15 cellular contexts compared by ENCODE assay signal in genomic region chr2:38473333-38474005, GRCh38.
DNase-seq lines count a peak whose midpoint lies in the region; ATAC-seq, FAIRE-seq and TF ChIP-seq lines count a peak whose summit lies in the region.
"Had no signal": no experiment of that assay in that cellular context is flagged by ENCODE, and none has a peak within 500 bp of the region (broad histone marks: within the 10 kb centered on the region; RNA-seq: fewer than 3 reads in every experiment).

No MANE protein-coding gene starts in this region.

- H3K9me3 Mint-ChIP-seq in activated CD8-positive, alpha-beta T cell treated with anti-CD3 and anti-CD28 coated beads for 36 hours = no peaks in the 10 kb centered on the region
- no peaks in the 10 kb centered on the region for H3K9me3 Mint-ChIP-seq in activated CD8-positive, alpha-beta T cell treated with anti-CD3 and anti-CD28 coated beads, Interleukin-2, amount 10 ng/mL, durations not matched to agents 7 days and 5 days (ENCODE audit: insufficient read depth)
- no peaks in the 10 kb centered on the region for H3K9me3 Mint-ChIP-seq in activated B cell treated with CpG ODN at 0.5 μM for 24 hours
- no peaks in the 10 kb centered on the region for H3K9me3 Mint-ChIP-seq in stimulated activated effector memory CD8-positive, alpha-beta T cell treated with anti-CD3 and anti-CD28 coated beads, Interleukin-12 subunit alpha, Interleukin-12 subunit beta, amount 100 ng/mL, for 72 hours
- H3K9me3 Mint-ChIP-seq: CD4-positive, alpha-beta memory T cell had no signal

- H3K36me3 Mint-ChIP-seq in activated CD8-positive, alpha-beta T cell treated with anti-CD3 and anti-CD28 coated beads for 36 hours (ENCODE audit: low read depth) = no peaks in the 10 kb centered on the region
- H3K36me3 Mint-ChIP-seq in activated CD8-positive, alpha-beta T cell treated with anti-CD3 and anti-CD28 coated beads, Interleukin-2, amount 10 ng/mL, durations not matched to agents 7 days and 5 days (ENCODE audit: low read depth) = no peaks in the 10 kb centered on the region
- no peaks in the 10 kb centered on the region for H3K36me3 Mint-ChIP-seq in activated B cell treated with CpG ODN at 0.5 μM for 24 hours (ENCODE audit: low read depth)
- H3K36me3 Mint-ChIP-seq in stimulated activated effector memory CD8-positive, alpha-beta T cell treated with anti-CD3 and anti-CD28 coated beads, Interleukin-12 subunit alpha, Interleukin-12 subunit beta, amount 100 ng/mL, for 72 hours = no peaks in the 10 kb centered on the region
- H3K36me3 Mint-ChIP-seq: CD4-positive, alpha-beta memory T cell had no signal

- TF ChIP-seq CTCF in activated CD8-positive, alpha-beta T cell treated with anti-CD3 and anti-CD28 coated beads for 36 hours (IDR thresholded peaks at IDR 0.05) = no peak
- no peak for TF ChIP-seq CTCF in activated B cell treated with CpG ODN at 0.5 μM for 24 hours (IDR thresholded peaks at IDR 0.05)

- CTCF ChIA-PET in activated CD8-positive, alpha-beta T cell treated with anti-CD3 and anti-CD28 coated beads for 36 hours (lab: Charles Lee) = interaction anchor here (1.0 to 2.4 kb wide), 4 partner anchors 8 to 157 kb away, joined by 3 to 9 read pairs (median 8); no protein-coding TSS in a partner anchor
- CTCF ChIA-PET in activated CD8-positive, alpha-beta T cell treated with anti-CD3 and anti-CD28 coated beads, Interleukin-2, amount 10 ng/mL, durations not matched to agents 7 days and 5 days (lab: Charles Lee) = interaction anchor here (1.6 to 1.7 kb wide), 2 partner anchors 35 to 158 kb away, joined by 7 to 10 read pairs; no protein-coding TSS in a partner anchor
- CTCF ChIA-PET in activated B cell treated with CpG ODN at 0.5 μM for 24 hours (lab: Charles Lee) = interaction anchor here (0.9 kb wide), 1 partner anchor 35 kb away, joined by 3 read pairs; no protein-coding TSS in a partner anchor

- no peak overlapping the region for H3K4me3 Mint-ChIP-seq in activated CD8-positive, alpha-beta T cell treated with anti-CD3 and anti-CD28 coated beads for 36 hours
- H3K4me3 Mint-ChIP-seq in activated CD8-positive, alpha-beta T cell treated with anti-CD3 and anti-CD28 coated beads, Interleukin-2, amount 10 ng/mL, durations not matched to agents 7 days and 5 days = no peak overlapping the region
- H3K4me3 Mint-ChIP-seq in activated B cell treated with CpG ODN at 0.5 μM for 24 hours = no peak overlapping the region
- H3K4me3 Mint-ChIP-seq in stimulated activated effector memory CD8-positive, alpha-beta T cell treated with anti-CD3 and anti-CD28 coated beads, Interleukin-12 subunit alpha, Interleukin-12 subunit beta, amount 100 ng/mL, for 72 hours = peak overlapping the region; percentile 28

- POLR2A ChIA-PET in activated CD8-positive, alpha-beta T cell treated with anti-CD3 and anti-CD28 coated beads for 36 hours (lab: Charles Lee) = no interaction called here
- POLR2A ChIA-PET in activated CD8-positive, alpha-beta T cell treated with anti-CD3 and anti-CD28 coated beads, Interleukin-2, amount 10 ng/mL, durations not matched to agents 7 days and 5 days (lab: Charles Lee) = no interaction called here
- POLR2A ChIA-PET in activated B cell treated with CpG ODN at 0.5 μM for 24 hours (lab: Charles Lee) = no interaction called here

- peak; percentile 28 for ATAC-seq in activated CD8-positive, alpha-beta T cell treated with anti-CD3 and anti-CD28 coated beads for 36 hours
- no peak for ATAC-seq in activated CD8-positive, alpha-beta T cell treated with anti-CD3 and anti-CD28 coated beads, Interleukin-2, amount 10 ng/mL, durations not matched to agents 7 days and 5 days
- no peak for ATAC-seq in activated B cell treated with CpG ODN at 0.5 μM for 24 hours (ENCODE audit: low read depth)
- ATAC-seq in stimulated activated effector memory CD8-positive, alpha-beta T cell treated with anti-CD3 and anti-CD28 coated beads, Interleukin-12 subunit alpha, Interleukin-12 subunit beta, amount 100 ng/mL, for 72 hours = peak; percentile 52
- ATAC-seq: A549 had no signal

- intact Hi-C loops in activated CD8-positive, alpha-beta T cell treated with anti-CD3 and anti-CD28 coated beads for 36 hours (cut with micrococcal nuclease) = no loop called here
- intact Hi-C loops in activated B cell treated with CpG ODN at 0.5 μM for 24 hours (cut with micrococcal nuclease) = no loop called here

- peaks cover 19% of the 10 kb centered on the region for H3K27me3 Mint-ChIP-seq in activated CD8-positive, alpha-beta T cell treated with anti-CD3 and anti-CD28 coated beads for 36 hours
- peaks cover 11% of the 10 kb centered on the region for H3K27me3 Mint-ChIP-seq in activated CD8-positive, alpha-beta T cell treated with anti-CD3 and anti-CD28 coated beads, Interleukin-2, amount 10 ng/mL, durations not matched to agents 7 days and 5 days (ENCODE audit: low read depth)
- H3K27me3 Mint-ChIP-seq in activated B cell treated with CpG ODN at 0.5 μM for 24 hours = peaks cover 24% of the 10 kb centered on the region

- FAIRE-seq in GM12892 (lab: Jason Lieb, UNC) = peak; percentile 46
- FAIRE-seq: A549 had no signal

- H3K4me1 Mint-ChIP-seq in activated CD8-positive, alpha-beta T cell treated with anti-CD3 and anti-CD28 coated beads for 36 hours (ENCODE audit: low read depth) = peaks cover 28% of the 10 kb centered on the region
- peaks cover 13% of the 10 kb centered on the region for H3K4me1 Mint-ChIP-seq in activated CD8-positive, alpha-beta T cell treated with anti-CD3 and anti-CD28 coated beads, Interleukin-2, amount 10 ng/mL, durations not matched to agents 7 days and 5 days (ENCODE audit: low read depth)
- peaks cover 6% of the 10 kb centered on the region for H3K4me1 Mint-ChIP-seq in activated B cell treated with CpG ODN at 0.5 μM for 24 hours
- peaks cover 32% of the 10 kb centered on the region for H3K4me1 Mint-ChIP-seq in stimulated activated effector memory CD8-positive, alpha-beta T cell treated with anti-CD3 and anti-CD28 coated beads, Interleukin-12 subunit alpha, Interleukin-12 subunit beta, amount 100 ng/mL, for 72 hours

- H3K27ac Mint-ChIP-seq in activated CD8-positive, alpha-beta T cell treated with anti-CD3 and anti-CD28 coated beads for 36 hours = peak overlapping the region; percentile 48
- H3K27ac Mint-ChIP-seq in activated CD8-positive, alpha-beta T cell treated with anti-CD3 and anti-CD28 coated beads, Interleukin-2, amount 10 ng/mL, durations not matched to agents 7 days and 5 days = no peak overlapping the region
- peak overlapping the region; percentile 33 for H3K27ac Mint-ChIP-seq in activated B cell treated with CpG ODN at 0.5 μM for 24 hours
- peak overlapping the region; percentile 16 for H3K27ac Mint-ChIP-seq in stimulated activated effector memory CD8-positive, alpha-beta T cell treated with anti-CD3 and anti-CD28 coated beads, Interleukin-12 subunit alpha, Interleukin-12 subunit beta, amount 100 ng/mL, for 72 hours
- H3K27ac Mint-ChIP-seq: CD4-positive, alpha-beta memory T cell had no signal

- TF ChIP-seq POLR2A in GM12892 (IDR thresholded peaks at IDR 0.05; ENCODE audit: low read depth, low read length) = no peak

- DNase-seq in activated CD8-positive, alpha-beta T cell treated with anti-CD3 and anti-CD28 coated beads for 36 hours = no peak
- no peak for DNase-seq in activated CD8-positive, alpha-beta T cell treated with anti-CD3 and anti-CD28 coated beads, Interleukin-2, amount 10 ng/mL, durations not matched to agents 7 days and 5 days
- no peak for DNase-seq in GM12892 (ENCODE audit: insufficient read length)
- no peak for DNase-seq in activated B cell treated with CpG ODN at 0.5 μM for 24 hours
- no peak for DNase-seq in stimulated activated effector memory CD8-positive, alpha-beta T cell treated with anti-CD3 and anti-CD28 coated beads, Interleukin-12 subunit alpha, Interleukin-12 subunit beta, amount 100 ng/mL, for 72 hours (ENCODE audit: low spot score in 2 of 2)
- no peak for DNase-seq in NCI-H510A treated with DMSO at 0.1 percent for 48 hours (lab: John Stamatoyannopoulos, UW)
- no peak for DNase-seq in activated gamma-delta T cell treated with Interleukin-2 at 50 U/mL for 16 hours
- DNase-seq: CD4-positive, alpha-beta memory T cell; GF-D8; KG1; NCI-H1105 treated with DMSO at 0.1 percent for 48 hours; NCI-H1694 treated with DMSO at 0.1 percent for 48 hours; NCI-H748 treated with DMSO at 0.1 percent for 48 hours; Right ventricle myocardium superior had no signal

Comparison
In these comparisons a context has a peak if more than half of its experiments do, and no peak if none do; other contexts are left out.
1. ATAC-seq: peak in activated CD8-positive, alpha-beta T cell treated with anti-CD3 and anti-CD28 coated beads for 36 hours (single experiment) and stimulated activated effector memory CD8-positive, alpha-beta T cell treated with anti-CD3 and anti-CD28 coated beads, Interleukin-12 subunit alpha, Interleukin-12 subunit beta, amount 100 ng/mL, for 72 hours (single experiment); none in activated CD8-positive, alpha-beta T cell treated with anti-CD3 and anti-CD28 coated beads, Interleukin-2, amount 10 ng/mL, durations not matched to agents 7 days and 5 days (single experiment) and activated B cell treated with CpG ODN at 0.5 μM for 24 hours (single experiment).